Comparison of ENCODE assay signal across 28 cellular contexts in genomic region chr1:29990304-29990703, GRCh38.
"Had no signal": no experiment of that assay in that cellular context is flagged by ENCODE, and none has a peak within 500 bp of the region (broad histone marks: within the 10 kb centered on the region; RNA-seq: fewer than 3 reads in every experiment).

No MANE protein-coding gene starts in this region.

- H3K36me3 ChIP-seq: brain microvascular endothelial cell had no signal

- DNase-seq: activated CD4-positive, alpha-beta T cell treated with anti-CD3 and anti-CD28 coated beads for 36 hours; activated CD4-positive, alpha-beta T cell treated with anti-CD3 and anti-CD28 coated beads, Interleukin-2, amount 10 ng/mL, durations not matched to agents 7 days and 5 days; activated CD4-positive, alpha-beta T cell treated with anti-CD3 and anti-CD28 coated beads, Interleukin-2, amount 50 U/mL, for 48 hours; activated CD8-positive, alpha-beta memory T cell treated with anti-CD3 and anti-CD28 coated beads, Interleukin-2, amount 50 U/mL, for 4 hours; activated CD8-positive, alpha-beta T cell treated with anti-CD3 and anti-CD28 coated beads, Interleukin-2, amount 10 ng/mL, durations not matched to agents 7 days and 5 days; activated effector memory CD4-positive, alpha-beta T cell treated with Interleukin-2 at 50 U/mL for 16 hours; activated naive CD4-positive, alpha-beta T cell; activated naive CD4-positive, alpha-beta T cell treated with anti-CD3 and anti-CD28 coated beads, Interleukin-2, amount 50 U/mL, for 16 hours; activated naive CD8-positive, alpha-beta T cell treated with anti-CD3 and anti-CD28 coated beads for 36 hours; activated T-cell treated with anti-CD3 and anti-CD28 coated beads, Interleukin-2, amount 50 U/mL, for 48 hours; amniotic stem cell; brain microvascular endothelial cell; central memory CD4-positive, alpha-beta T cell; Karpas-422; KBM-7; NCI-H1105 treated with DMSO at 0.1 percent for 48 hours; NCI-H1436; NCI-H1694; NCI-H2029; NCI-H345; NCI-H524 treated with DMSO at 0.1 percent for 48 hours; SHP77; SJCRH30 had no signal

- H3K4me3 ChIP-seq: SJCRH30, SK-N-MC had no signal

- ATAC-seq: activated CD4-positive, alpha-beta T cell treated with anti-CD3 and anti-CD28 coated beads for 36 hours; activated CD4-positive, CD25-positive, alpha-beta regulatory T cell treated with anti-CD3 and anti-CD28 coated beads, Interleukin-2, amount 50 U/mL, for 24 hours; activated CD8-positive, alpha-beta T cell treated with anti-CD3 and anti-CD28 coated beads, Interleukin-2, amount 10 ng/mL, durations not matched to agents 7 days and 5 days; Panc1 had no signal

- H3K4me3 Mint-ChIP-seq: activated CD4-positive, alpha-beta T cell treated with anti-CD3 and anti-CD28 coated beads for 36 hours; activated CD4-positive, alpha-beta T cell treated with anti-CD3 and anti-CD28 coated beads, Interleukin-2, amount 10 ng/mL, durations not matched to agents 7 days and 5 days; activated CD8-positive, alpha-beta T cell treated with anti-CD3 and anti-CD28 coated beads, Interleukin-2, amount 10 ng/mL, durations not matched to agents 7 days and 5 days; activated naive CD8-positive, alpha-beta T cell treated with anti-CD3 and anti-CD28 coated beads for 36 hours; T-helper 2 cell treated with Interferon-gamma antibody and Interleukin-4, amounts not matched to agents 5 μg/mL and 100 μg/mL, for 36 hours had no signal

- H3K4me1 Mint-ChIP-seq: activated CD4-positive, alpha-beta T cell treated with anti-CD3 and anti-CD28 coated beads for 36 hours; activated CD4-positive, alpha-beta T cell treated with anti-CD3 and anti-CD28 coated beads, Interleukin-2, amount 10 ng/mL, durations not matched to agents 7 days and 5 days; activated naive CD8-positive, alpha-beta T cell treated with anti-CD3 and anti-CD28 coated beads for 36 hours had no signal

- H3K27ac ChIP-seq: brain microvascular endothelial cell, SJCRH30, SK-N-MC had no signal

- H3K27me3 ChIP-seq: brain microvascular endothelial cell, SJCRH30 had no signal

- H3K4me1 ChIP-seq: SJCRH30 had no signal

- FAIRE-seq: TTC549 had no signal

- H3K27ac Mint-ChIP-seq: activated CD4-positive, alpha-beta T cell treated with anti-CD3 and anti-CD28 coated beads for 36 hours; activated CD4-positive, alpha-beta T cell treated with anti-CD3 and anti-CD28 coated beads, Interleukin-2, amount 10 ng/mL, durations not matched to agents 7 days and 5 days; activated CD8-positive, alpha-beta T cell treated with anti-CD3 and anti-CD28 coated beads, Interleukin-2, amount 10 ng/mL, durations not matched to agents 7 days and 5 days; activated naive CD8-positive, alpha-beta T cell treated with anti-CD3 and anti-CD28 coated beads for 36 hours; T-helper 2 cell treated with Interferon-gamma antibody and Interleukin-4, amounts not matched to agents 5 μg/mL and 100 μg/mL, for 36 hours had no signal
